In genomic region chr2:15832310-15832709, GRCh38 we compare ENCODE assay signal across 1 cellular context.
TF ChIP-seq lines count a peak whose summit lies in the region.

No MANE protein-coding gene starts in this region.

TF ChIP-seq in GM23338, 12 proteins besides CTCF, POLR2A, EP300 and RAD21 (continued from another document):
- TF ChIP-seq REST (IDR thresholded peaks at IDR 0.05; ENCODE audit: unreplicated experiment) (no peak), EZH2 (IDR thresholded peaks at IDR 0.05; ENCODE audit: low read depth, unreplicated experiment) (no peak), ETS1 (IDR thresholded peaks at IDR 0.05) (no peak)
TF ChIP-seq in GM23338: peak in this region for 0.
